11 cellular contexts compared by ENCODE assay signal in the genomic region with DNA sequence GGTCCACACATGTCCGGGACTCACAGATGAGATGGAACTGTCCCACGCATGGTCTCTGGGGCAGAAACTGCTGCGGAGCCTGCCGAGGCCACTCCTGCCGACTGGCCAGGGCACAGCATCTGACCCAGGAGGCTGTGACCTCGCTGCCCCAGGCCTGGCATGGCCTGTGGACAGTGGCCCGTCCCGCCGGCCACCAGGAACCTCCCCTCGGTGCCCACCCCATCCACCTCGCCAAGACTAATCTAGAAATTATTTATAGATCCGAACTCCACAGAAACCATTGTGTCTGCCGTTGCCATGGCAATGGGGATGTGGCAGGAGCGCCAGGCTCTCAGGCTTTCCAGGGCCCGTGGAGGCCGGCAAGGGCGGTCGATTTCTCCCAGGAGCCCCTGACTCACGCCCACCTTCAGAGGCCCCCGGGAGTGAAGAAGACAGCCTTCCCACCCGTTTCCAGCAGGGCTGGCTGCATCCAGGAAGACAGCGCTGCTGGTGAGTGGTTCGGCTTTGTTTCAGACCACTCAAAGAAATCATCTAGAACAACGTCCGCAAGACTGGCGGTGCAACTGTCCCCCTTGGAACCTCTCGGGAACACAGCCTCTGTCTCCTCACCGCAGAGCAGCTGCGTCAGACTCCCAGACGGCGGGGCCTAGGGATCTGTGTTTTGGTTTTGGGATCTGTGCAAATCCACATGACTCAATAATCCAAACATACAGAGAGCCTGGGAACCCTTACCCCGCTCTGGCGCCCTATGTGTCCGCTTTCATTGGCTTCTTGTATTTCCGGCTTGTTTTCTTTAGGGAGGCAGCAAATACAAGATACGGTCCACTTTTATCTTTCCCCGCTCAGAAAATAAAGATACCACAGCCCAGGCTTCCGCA. TPM values are rescaled to one million over a fixed set of nuclear protein-coding genes. Genes with fewer than 3 reads are reported as not detected.
DNase-seq lines count a peak whose midpoint lies in the region; ATAC-seq and TF ChIP-seq lines count a peak whose summit lies in the region.
"Had no signal": no experiment of that assay in that cellular context is flagged by ENCODE, and none has a peak within 500 bp of the region (broad histone marks: within the 10 kb centered on the region; RNA-seq: fewer than 3 reads in every experiment).

No MANE protein-coding gene starts in this region.

- H3K4ac ChIP-seq in IMR-90 (ENCODE audit: low read depth, low read length) = peak overlapping the region; percentile 70

- no TSS peak for BruUV-seq in IMR-90 (replicated peaks; lab: Mats Ljungman, UMichigan)

- H3K4me2 ChIP-seq in IMR-90 (ENCODE audit: low read depth, low read length) = peak overlapping the region; percentile 55; the same call in 1 of the 2 replicates

- H3K79me1 ChIP-seq in IMR-90 (ENCODE audit: low read depth in 1 of 2, low read length in 2 of 2) = no peaks in the 10 kb centered on the region

- H3K9ac ChIP-seq in IMR-90 (ENCODE audit: low read depth, low read length) = no peak overlapping the region

- CTCF ChIA-PET in IMR-90 (lab: Yijun Ruan, JAX) = interaction anchor here (0.9 kb wide), 1 partner anchor 30 kb away, joined by 3 read pairs; no protein-coding TSS in a partner anchor

- peak overlapping the region in 1 of 2 experiments; percentile 46; a peak in 1 of 4 replicates for H4K8ac ChIP-seq in IMR-90 (ENCODE audit: low read depth in 2 of 2, low read length in 2 of 2)

- H2BK15ac ChIP-seq in IMR-90 (ENCODE audit: low read depth, low read length) = no peak overlapping the region

- H3K4me3 ChIP-seq in IMR-90 (ENCODE audit: insufficient read depth, low read depth, low read length) (no peak overlapping the region; the same call in 1 of the 2 replicates), body of pancreas (no peak overlapping the region), stomach (peak overlapping the region; percentile 1 to 38 (median 24))
- H3K4me3 ChIP-seq: testis had no signal

- peaks cover 11% of the 10 kb centered on the region for H3K4me1 ChIP-seq in IMR-90 (ENCODE audit: control insufficient read depth, insufficient read depth, low read length)
- H3K4me1 ChIP-seq in body of pancreas = no peaks in the 10 kb centered on the region
- H3K4me1 ChIP-seq in stomach = peaks cover 12 to 29% (median 22%) of the 10 kb centered on the region in 4 donors
- H3K4me1 ChIP-seq: testis had no signal

- H3K9me3 ChIP-seq in IMR-90 (ENCODE audit: control insufficient read depth, insufficient read depth, low read length) (peaks cover 9% of the 10 kb centered on the region), body of pancreas (no peaks in the 10 kb centered on the region), stomach (peaks cover 0 to 7% (median 2%) of the 10 kb centered on the region in 4 donors)
- H3K9me3 ChIP-seq: testis had no signal

- H2AFZ ChIP-seq in IMR-90 (replicated peaks; ENCODE audit: low read length, poor library complexity) = peak overlapping the region; percentile 86

- POLR2A ChIA-PET in IMR-90 (lab: Charles Lee; ENCODE audit: unreplicated experiment) = no interaction called here

- H2BK5ac ChIP-seq in IMR-90 (ENCODE audit: low read depth, low read length, poor library complexity, severe bottlenecking) = no peak overlapping the region

- peak overlapping the region; percentile 77; the same call in 1 of the 2 replicates for H3K23ac ChIP-seq in IMR-90 (ENCODE audit: low read depth, low read length)

- no peaks in the 10 kb centered on the region for H3K36me3 ChIP-seq in IMR-90 (ENCODE audit: control insufficient read depth, insufficient read depth, low read length)
- H3K36me3 ChIP-seq in body of pancreas (replicated peaks in 1 of 2; ENCODE audit: insufficient read depth in 1 of 2, low read depth in 2 of 2) = no peaks in the 10 kb centered on the region
- no peaks in the 10 kb centered on the region for H3K36me3 ChIP-seq in stomach

- H4K20me1 ChIP-seq in IMR-90 (ENCODE audit: insufficient read depth, low read length) = no peaks in the 10 kb centered on the region; the same call in 1 of the 2 replicates

- ATAC-seq in IMR-90 (ENCODE audit: low read depth) (peak; percentile 96), body of pancreas (peak; percentile 55), HG03378 (IDR thresholded peaks at IDR 0.05; ENCODE audit: unreplicated experiment) (no peak), GM21423 (IDR thresholded peaks at IDR 0.05; ENCODE audit: unreplicated experiment) (no peak)

- H3K14ac ChIP-seq in IMR-90 (replicated peaks; ENCODE audit: low read depth, low read length) = no peak overlapping the region

- WGBS in IMR-90 (ENCODE audit: extremely low coverage in 2 of 2, insufficient read length in 1 of 2), 2 experiments = 46% methylated on average over 19 of the region's 38 CpGs; no CpG with 5 or more reads in 1 of the 2 experiments
- WGBS in body of pancreas, 2 donors = 21 to 24% methylated on average over 27 to 37 of the region's 38 CpGs
- 27 to 35% (median 28%) methylated on average over 36 to 38 of the region's 38 CpGs for WGBS in stomach, 5 donors

- H2AK5ac ChIP-seq in IMR-90 (ENCODE audit: low read depth, low read length) = 0 out of 2 replicates have a peak overlapping the region, but pooled peaks have one; percentile 66

- no peak overlapping the region for H4K91ac ChIP-seq in IMR-90 (ENCODE audit: insufficient read depth, low read depth, low read length)

- peak overlapping the region; percentile 58 for H2BK120ac ChIP-seq in IMR-90 (ENCODE audit: low read depth, low read length)

- H3K27me3 ChIP-seq in IMR-90 (ENCODE audit: control insufficient read depth, insufficient read depth, low read length) (peaks cover 23% of the 10 kb centered on the region), body of pancreas (peaks cover 0 to 4% of the 10 kb centered on the region in 2 donors), layer of hippocampus (ENCODE audit: control insufficient read depth, insufficient read depth, low read length) (peaks cover 5% of the 10 kb centered on the region), stomach (peaks cover 0 to 37% (median 6%) of the 10 kb centered on the region in 3 donors)
- H3K27me3 ChIP-seq: testis had no signal

- no peak for TF ChIP-seq EP300 in stomach (IDR thresholded peaks at IDR 0.05)

- DNase-seq in IMR-90 (peak; percentile 79), body of pancreas (peak in 1 of 4 donors; percentile 33), stomach (no peak), NCI-H774 (lab: John Stamatoyannopoulos, UW) (no peak)
- DNase-seq in effector CD8-positive, alpha-beta T cell (lab: John Stamatoyannopoulos, UW) = no peak
- DNase-seq: activated CD4-positive, alpha-beta T cell treated with anti-CD3 and anti-CD28 coated beads, Interleukin-2, amount 50 U/mL, for 1 hour; NCI-H2029; testis had no signal

- H3K27ac ChIP-seq in IMR-90 (ENCODE audit: insufficient read depth, low read length) = no peak overlapping the region
- peak overlapping the region in 1 of 4 donors; percentile 36 for H3K27ac ChIP-seq in body of pancreas
- H3K27ac ChIP-seq in layer of hippocampus (ENCODE audit: low read depth, low read length) = peak overlapping the region; percentile 82
- peak overlapping the region; percentile 16 to 76 (median 74) for H3K27ac ChIP-seq in stomach
- H3K27ac ChIP-seq: testis had no signal

- no peak overlapping the region for H4K5ac ChIP-seq in IMR-90 (ENCODE audit: low read depth, low read length)

- TF ChIP-seq RAD21 in IMR-90 (IDR thresholded peaks at IDR 0.05; ENCODE audit: low read length) = no peak

- no peak overlapping the region; the same call in 1 of the 2 replicates for H3K18ac ChIP-seq in IMR-90 (ENCODE audit: low read depth, low read length)

- no peak for TF ChIP-seq POLR2A in IMR-90 (IDR thresholded peaks at IDR 0.05; ENCODE audit: low read depth, low read length)
- TF ChIP-seq POLR2A in body of pancreas (IDR thresholded peaks at IDR 0.05) = no peak
- TF ChIP-seq POLR2A in stomach (IDR thresholded peaks at IDR 0.05) = no peak

- peak overlapping the region; percentile 53; the same call in 1 of the 2 replicates for H2BK20ac ChIP-seq in IMR-90 (ENCODE audit: low read depth, low read length)

- dilution Hi-C loops in IMR-90 (cut with HindIII; ENCODE audit: low sequenced_read_pairs, unreplicated experiment) = no loop called here

- in situ Hi-C loops in IMR-90 (cut with MboI; ENCODE audit: low sequenced_read_pairs) = no loop called here

- intact Hi-C loops in IMR-90 (cut with micrococcal nuclease) (loop anchor here (2.0 kb wide), 1 partner anchor 48 kb away; the partner anchor contains the start of gene ZCCHC14), body of pancreas (cut with DNase I) (no loop called here), stomach (cut with DNase I; ENCODE audit: low total_unique reads) (no loop called here)

- no peak overlapping the region for H3K56ac ChIP-seq in IMR-90 (ENCODE audit: extremely low read depth, insufficient read depth, low read length)

- TF ChIP-seq CTCF in IMR-90 (conservative IDR thresholded peaks at IDR 0.05; ENCODE audit: low read depth, low read length) (no peak), body of pancreas (IDR thresholded peaks at IDR 0.05) (no peak), stomach (IDR thresholded peaks at IDR 0.05) (no peak)

- no peaks in the 10 kb centered on the region; the same call in 1 of the 2 replicates for H3K9me1 ChIP-seq in IMR-90 (ENCODE audit: insufficient read depth, low read length)

- H2AK9ac ChIP-seq in IMR-90 (replicated peaks; ENCODE audit: low read depth, low read length, poor library complexity) = peak overlapping the region; percentile 70

TF ChIP-seq in IMR-90, 13 proteins besides CTCF, POLR2A, EP300 and RAD21:
- TF ChIP-seq FOS (IDR thresholded peaks at IDR 0.05; ENCODE audit: low read depth, low read length) (peak; percentile 55; the same call in 1 of the 2 replicates), MAZ (IDR thresholded peaks at IDR 0.05; ENCODE audit: borderline replicate concordance, low read depth, low read length) (0 out of 2 replicates have a peak, but pooled peaks have one; percentile 21), CEBPB (IDR thresholded peaks at IDR 0.05; ENCODE audit: low read depth, low read length) (peak; percentile 5; the same call in 1 of the 2 replicates), BHLHE40 (IDR thresholded peaks at IDR 0.05; ENCODE audit: low read depth, low read length) (no peak)
TF ChIP-seq in IMR-90: peak in this region for 3.

RNA-seq across cellular contexts. Expression of gene ZCCHC14, which starts 48.4 kb away (rescaled TPM):
- total RNA-seq in IMR-90 (2012; rRNA removed) (2.5 and 2.8 TPM in 2 replicates), body of pancreas (10 to 100 TPM; 18.9 to 54.4 TPM), stomach (10 to 100 TPM; 15.9 to 25.9 (median 21.3) TPM)
- polyA plus RNA-seq in IMR-90 (2012; rRNA removed) (5.3 and 7.4 TPM in 2 replicates), stomach (1 to 10 TPM; 5.4 to 6.7 (median 6.4) TPM)
- polyA plus RNA-seq in IMR-90 (2012; cell fraction: cytosol; rRNA removed) = 3.1 and 5.0 TPM in 2 replicates
- polyA plus RNA-seq in IMR-90 (2012; cell fraction: nucleus; rRNA removed; ENCODE audit: low replicate concordance) = 18.4 and 27.2 TPM in 2 replicates

Comparison
In these comparisons a context has a peak if more than half of its experiments do, and no peak if none do; other contexts are left out.
1. ATAC-seq: peak in IMR-90 (single experiment) and body of pancreas (single experiment); none in HG03378 (single experiment) and GM21423 (single experiment).
2. H3K4me3 ChIP-seq: peak in stomach (4 of 4); none in IMR-90 (single experiment) and body of pancreas (0 of 2).